33 cellular contexts compared by ENCODE assay signal in genomic region chr2:167646557-167646956, GRCh38.
"Had no signal": no experiment of that assay in that cellular context is flagged by ENCODE, and none has a peak within 500 bp of the region (broad histone marks: within the 10 kb centered on the region; RNA-seq: fewer than 3 reads in every experiment).

No MANE protein-coding gene starts in this region.

- H3K9me3 Mint-ChIP-seq: activated B cell treated with CpG ODN at 0.5 μM for 24 hours; effector memory CD8-positive, alpha-beta T cell had no signal

- H3K4me1 Mint-ChIP-seq: activated B cell treated with CpG ODN at 0.5 μM for 24 hours; activated T-helper 17 cell treated with anti-CD3 and anti-CD28 coated beads, Interleukin-2, amount 50 U/mL, for 72 hours; central memory CD8-positive, alpha-beta T cell had no signal

- H3K27me3 ChIP-seq: brain microvascular endothelial cell, esophagus muscularis mucosa, foreskin keratinocyte, gastrocnemius medialis, heart left ventricle had no signal

- H3K36me3 Mint-ChIP-seq: activated naive CD8-positive, alpha-beta T cell had no signal

- ATAC-seq: activated CD4-positive, CD25-positive, alpha-beta regulatory T cell treated with anti-CD3 and anti-CD28 coated beads, Interleukin-2, amount 50 U/mL, for 24 hours; activated CD8-positive, alpha-beta T cell treated with anti-CD3 and anti-CD28 coated beads for 36 hours; activated T-cell treated with anti-CD3 and anti-CD28 coated beads, Interleukin-2, amount 50 U/mL, for 4 hours; activated T-helper 17 cell treated with anti-CD3 and anti-CD28 coated beads, Interleukin-2, amount 50 U/mL, for 72 hours; effector memory CD8-positive, alpha-beta T cell; foreskin keratinocyte; gastrocnemius medialis; heart left ventricle had no signal

- DNase-seq: activated B cell treated with CpG ODN at 0.5 μM for 24 hours; activated CD4-positive, alpha-beta T cell treated with anti-CD3 and anti-CD28 coated beads for 48 hours; activated CD4-positive, alpha-beta T cell treated with anti-CD3 and anti-CD28 coated beads, Interleukin-2, amount 50 U/mL, for 1 hour; activated CD4-positive, alpha-beta T cell treated with anti-CD3 and anti-CD28 coated beads, Interleukin-2, amount 50 U/mL, for 48 hours; activated CD8-positive, alpha-beta memory T cell treated with anti-CD3 and anti-CD28 coated beads for 24 hours; activated CD8-positive, alpha-beta T cell treated with anti-CD3 and anti-CD28 coated beads for 36 hours; activated effector memory CD4-positive, alpha-beta T cell treated with Interleukin-2 at 50 U/mL for 16 hours; activated gamma-delta T cell treated with Interleukin-2 at 50 U/mL for 16 hours; activated naive CD4-positive, alpha-beta T cell treated with anti-CD3 and anti-CD28 coated beads, Interleukin-2, amount 50 U/mL, for 16 hours; activated naive CD4-positive, alpha-beta T cell treated with Interleukin-2 at 50 U/mL for 16 hours; activated T-cell treated with anti-CD3 and anti-CD28 coated beads, Interleukin-2, amount 50 U/mL, for 4 hours; amniotic stem cell; anterior cingulate cortex; brain microvascular endothelial cell; cortex of kidney; dermis blood vessel endothelial cell; effector CD4-positive, alpha-beta T cell; effector memory CD8-positive, alpha-beta T cell; erythroblast; foreskin keratinocyte; gastrocnemius medialis; glutamatergic neuron; heart left ventricle; T1000; WERI-Rb-1 had no signal

- H3K9me3 ChIP-seq: esophagus muscularis mucosa, gastrocnemius medialis had no signal

- H3K36me3 ChIP-seq: brain microvascular endothelial cell, esophagus muscularis mucosa, gastrocnemius medialis, heart left ventricle, WERI-Rb-1 had no signal

- H3K4me3 Mint-ChIP-seq: activated B cell treated with CpG ODN at 0.5 μM for 24 hours; activated CD8-positive, alpha-beta T cell treated with anti-CD3 and anti-CD28 coated beads for 36 hours; activated naive CD8-positive, alpha-beta T cell; activated T-cell treated with anti-CD3 and anti-CD28 coated beads, Interleukin-2, amount 50 U/mL, for 4 hours; activated T-helper 17 cell treated with anti-CD3 and anti-CD28 coated beads, Interleukin-2, amount 50 U/mL, for 72 hours; central memory CD8-positive, alpha-beta T cell; effector memory CD8-positive, alpha-beta T cell; T-helper 2 cell treated with Interferon-gamma antibody and Interleukin-4, amounts not matched to agents 5 μg/mL and 100 μg/mL, for 36 hours had no signal

- H3K27ac ChIP-seq: brain microvascular endothelial cell, esophagus muscularis mucosa, foreskin keratinocyte, gastrocnemius medialis, heart left ventricle, WERI-Rb-1 had no signal

- FAIRE-seq: astrocyte, bronchial epithelial cell had no signal

- H3K27me3 Mint-ChIP-seq: activated B cell treated with CpG ODN at 0.5 μM for 24 hours; activated CD8-positive, alpha-beta T cell treated with anti-CD3 and anti-CD28 coated beads for 36 hours; activated T-helper 17 cell treated with anti-CD3 and anti-CD28 coated beads, Interleukin-2, amount 50 U/mL, for 72 hours; central memory CD8-positive, alpha-beta T cell; effector memory CD8-positive, alpha-beta T cell had no signal

- H3K4me1 ChIP-seq: esophagus muscularis mucosa, foreskin keratinocyte, gastrocnemius medialis, heart left ventricle had no signal

- H3K4me3 ChIP-seq: esophagus muscularis mucosa, gastrocnemius medialis, heart left ventricle had no signal

- H3K27ac Mint-ChIP-seq: activated B cell treated with CpG ODN at 0.5 μM for 24 hours; activated CD8-positive, alpha-beta T cell treated with anti-CD3 and anti-CD28 coated beads for 36 hours; activated naive CD8-positive, alpha-beta T cell; activated T-helper 17 cell treated with anti-CD3 and anti-CD28 coated beads, Interleukin-2, amount 50 U/mL, for 72 hours; effector memory CD8-positive, alpha-beta T cell; T-helper 2 cell treated with Interferon-gamma antibody and Interleukin-4, amounts not matched to agents 5 μg/mL and 100 μg/mL, for 36 hours had no signal
